ENCODE assay signal across 1 cellular context in genomic region chr11:71433648-71434450, GRCh38.
A peak's percentile ranks its signal among the peaks of the same experiment; 100 is the strongest.
TF ChIP-seq lines count a peak whose summit lies in the region.

No MANE protein-coding gene starts in this region.

TF ChIP-seq in K562, 482 proteins besides CTCF, POLR2A, EP300 and RAD21 (continued from another document):
- TF ChIP-seq POLR2G (IDR thresholded peaks at IDR 0.05; ENCODE audit: low read depth, low read length) (peak; percentile 67), POLR2AphosphoS2 (IDR thresholded peaks at IDR 0.05; ENCODE audit: low read length) (peak; percentile 65; the same call in 1 of the 2 replicates), ATF7 (IDR thresholded peaks at IDR 0.05) (0 out of 2 replicates have a peak, but pooled peaks have one; percentile 21), FOXM1 (IDR thresholded peaks at IDR 0.05; ENCODE audit: low read depth) (no peak), FOXM1 (CRISPR knock-in tag; IDR thresholded peaks at IDR 0.05; ENCODE audit: low read depth) (no peak), SP1 (CRISPR knock-in tag; IDR thresholded peaks at IDR 0.05) (0 out of 2 replicates have a peak, but pooled peaks have one; percentile 25), AFF4 (CRISPR knock-in tag; IDR thresholded peaks at IDR 0.05) (no peak; the same call in 1 of the 2 replicates), CEBPG (CRISPR knock-in tag; IDR thresholded peaks at IDR 0.05) (peak; percentile 53; the same call in 1 of the 2 replicates), CEBPG (tag; conservative IDR thresholded peaks at IDR 0.05 in 1 of 2, IDR thresholded peaks at IDR 0.05 in 1 of 2) (peak; percentile 10 to 64; a peak in 1 of 4 replicates), MYNN (IDR thresholded peaks at IDR 0.05) (0 out of 2 replicates have a peak, but pooled peaks have one; percentile 32), MYNN (CRISPR knock-in tag; IDR thresholded peaks at IDR 0.05) (no peak), SUPT5H (IDR thresholded peaks at IDR 0.05) (0 out of 2 replicates have a peak, but pooled peaks have one; percentile 29)
- TF ChIP-seq, protein P1, sequence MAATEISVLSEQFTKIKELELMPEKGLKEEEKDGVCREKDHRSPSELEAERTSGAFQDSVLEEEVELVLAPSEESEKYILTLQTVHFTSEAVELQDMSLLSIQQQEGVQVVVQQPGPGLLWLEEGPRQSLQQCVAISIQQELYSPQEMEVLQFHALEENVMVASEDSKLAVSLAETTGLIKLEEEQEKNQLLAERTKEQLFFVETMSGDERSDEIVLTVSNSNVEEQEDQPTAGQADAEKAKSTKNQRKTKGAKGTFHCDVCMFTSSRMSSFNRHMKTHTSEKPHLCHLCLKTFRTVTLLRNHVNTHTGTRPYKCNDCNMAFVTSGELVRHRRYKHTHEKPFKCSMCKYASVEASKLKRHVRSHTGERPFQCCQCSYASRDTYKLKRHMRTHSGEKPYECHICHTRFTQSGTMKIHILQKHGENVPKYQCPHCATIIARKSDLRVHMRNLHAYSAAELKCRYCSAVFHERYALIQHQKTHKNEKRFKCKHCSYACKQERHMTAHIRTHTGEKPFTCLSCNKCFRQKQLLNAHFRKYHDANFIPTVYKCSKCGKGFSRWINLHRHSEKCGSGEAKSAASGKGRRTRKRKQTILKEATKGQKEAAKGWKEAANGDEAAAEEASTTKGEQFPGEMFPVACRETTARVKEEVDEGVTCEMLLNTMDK (IDR thresholded peaks at IDR 0.05; ENCODE audit: borderline replicate concordance, insufficient read depth, low read depth, low read length, poor library complexity, severe bottlenecking): no peak
